ENCODE assay signal across 2 cellular contexts in genomic region chr18:1559563-1559962, GRCh38.
TF ChIP-seq lines count a peak whose summit lies in the region.

No MANE protein-coding gene starts in this region.

TF ChIP-seq in GM23338, 12 proteins besides CTCF, POLR2A, EP300 and RAD21 (continued from another document):
- TF ChIP-seq, protein P1, sequence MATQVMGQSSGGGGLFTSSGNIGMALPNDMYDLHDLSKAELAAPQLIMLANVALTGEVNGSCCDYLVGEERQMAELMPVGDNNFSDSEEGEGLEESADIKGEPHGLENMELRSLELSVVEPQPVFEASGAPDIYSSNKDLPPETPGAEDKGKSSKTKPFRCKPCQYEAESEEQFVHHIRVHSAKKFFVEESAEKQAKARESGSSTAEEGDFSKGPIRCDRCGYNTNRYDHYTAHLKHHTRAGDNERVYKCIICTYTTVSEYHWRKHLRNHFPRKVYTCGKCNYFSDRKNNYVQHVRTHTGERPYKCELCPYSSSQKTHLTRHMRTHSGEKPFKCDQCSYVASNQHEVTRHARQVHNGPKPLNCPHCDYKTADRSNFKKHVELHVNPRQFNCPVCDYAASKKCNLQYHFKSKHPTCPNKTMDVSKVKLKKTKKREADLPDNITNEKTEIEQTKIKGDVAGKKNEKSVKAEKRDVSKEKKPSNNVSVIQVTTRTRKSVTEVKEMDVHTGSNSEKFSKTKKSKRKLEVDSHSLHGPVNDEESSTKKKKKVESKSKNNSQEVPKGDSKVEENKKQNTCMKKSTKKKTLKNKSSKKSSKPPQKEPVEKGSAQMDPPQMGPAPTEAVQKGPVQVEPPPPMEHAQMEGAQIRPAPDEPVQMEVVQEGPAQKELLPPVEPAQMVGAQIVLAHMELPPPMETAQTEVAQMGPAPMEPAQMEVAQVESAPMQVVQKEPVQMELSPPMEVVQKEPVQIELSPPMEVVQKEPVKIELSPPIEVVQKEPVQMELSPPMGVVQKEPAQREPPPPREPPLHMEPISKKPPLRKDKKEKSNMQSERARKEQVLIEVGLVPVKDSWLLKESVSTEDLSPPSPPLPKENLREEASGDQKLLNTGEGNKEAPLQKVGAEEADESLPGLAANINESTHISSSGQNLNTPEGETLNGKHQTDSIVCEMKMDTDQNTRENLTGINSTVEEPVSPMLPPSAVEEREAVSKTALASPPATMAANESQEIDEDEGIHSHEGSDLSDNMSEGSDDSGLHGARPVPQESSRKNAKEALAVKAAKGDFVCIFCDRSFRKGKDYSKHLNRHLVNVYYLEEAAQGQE (IDR thresholded peaks at IDR 0.05; ENCODE audit: unreplicated experiment), result no peak
- TF ChIP-seq JUNB (IDR thresholded peaks at IDR 0.05; ENCODE audit: unreplicated experiment) (no peak), POLR2AphosphoS5 (IDR thresholded peaks at IDR 0.05; ENCODE audit: low read depth) (no peak), ZNF462 (CRISPR knock-in tag; IDR thresholded peaks at IDR 0.05) (no peak)

TF ChIP-seq in WTC11, 78 proteins besides CTCF, POLR2A, EP300 and RAD21 (continued from another document):
- TF ChIP-seq, protein P2, sequence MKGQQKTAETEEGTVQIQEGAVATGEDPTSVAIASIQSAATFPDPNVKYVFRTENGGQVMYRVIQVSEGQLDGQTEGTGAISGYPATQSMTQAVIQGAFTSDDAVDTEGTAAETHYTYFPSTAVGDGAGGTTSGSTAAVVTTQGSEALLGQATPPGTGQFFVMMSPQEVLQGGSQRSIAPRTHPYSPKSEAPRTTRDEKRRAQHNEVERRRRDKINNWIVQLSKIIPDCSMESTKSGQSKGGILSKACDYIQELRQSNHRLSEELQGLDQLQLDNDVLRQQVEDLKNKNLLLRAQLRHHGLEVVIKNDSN (CRISPR knock-in tag; IDR thresholded peaks at IDR 0.05), result no peak
- no peak for TF ChIP-seq CDX4 (CRISPR knock-in tag; IDR thresholded peaks at IDR 0.05; ENCODE audit: borderline replicate concordance)
- TF ChIP-seq ESRRA (CRISPR knock-in tag; IDR thresholded peaks at IDR 0.05; ENCODE audit: borderline replicate concordance), result no peak
